2 cellular contexts compared by ENCODE assay signal in genomic region chr20:63521602-63522001, GRCh38.
TF ChIP-seq lines count a peak whose summit lies in the region.

No MANE protein-coding gene starts in this region.

TF ChIP-seq in SK-N-SH, 30 proteins besides CTCF, POLR2A, EP300 and RAD21 (continued from another document):
- TF ChIP-seq ZBTB33 (IDR thresholded peaks at IDR 0.05; ENCODE audit: borderline replicate concordance, low read depth): no peak

TF ChIP-seq in SK-N-SH treated with all-trans-retinoic acid at 6 μM for 48 hours, 23 proteins besides CTCF, POLR2A, EP300 and RAD21 (continued from another document):
- TF ChIP-seq POU6F1 (CRISPR knock-in tag; IDR thresholded peaks at IDR 0.05; ENCODE audit: borderline replicate concordance, low read depth) (no peak), ZNF565 (CRISPR knock-in tag; conservative IDR thresholded peaks at IDR 0.05; ENCODE audit: low read depth) (no peak), CREB5 (CRISPR knock-in tag; IDR thresholded peaks at IDR 0.05; ENCODE audit: low read depth) (no peak), GLIS3 (CRISPR knock-in tag; IDR thresholded peaks at IDR 0.05) (no peak), ZFP30 (CRISPR knock-in tag; IDR thresholded peaks at IDR 0.05) (no peak)
TF ChIP-seq in SK-N-SH treated with all-trans-retinoic acid at 6 μM for 48 hours: peak in this region for 0.
